Comparison of ENCODE assay signal across 28 cellular contexts in genomic region chr4:119861731-119862130, GRCh38.
DNase-seq lines count a peak whose midpoint lies in the region; ATAC-seq and TF ChIP-seq lines count a peak whose summit lies in the region.
"Had no signal": no experiment of that assay in that cellular context is flagged by ENCODE, and none has a peak within 500 bp of the region (broad histone marks: within the 10 kb centered on the region; RNA-seq: fewer than 3 reads in every experiment).

No MANE protein-coding gene starts in this region.

- no peaks in the 10 kb centered on the region for H3K9me3 ChIP-seq in Caco-2
- no peaks in the 10 kb centered on the region for H3K9me3 ChIP-seq in MG63
- H3K9me3 ChIP-seq: A549, gastrocnemius medialis had no signal

- H3K36me3 Mint-ChIP-seq in Caco-2 (ENCODE audit: insufficient read depth, unreplicated experiment), result no peaks in the 10 kb centered on the region
- H3K36me3 Mint-ChIP-seq: immature natural killer cell; mesothelial cell of epicardium; naive thymus-derived CD8-positive, alpha-beta T cell; T-cell had no signal

- H3K4me3 Mint-ChIP-seq in Caco-2 (ENCODE audit: unreplicated experiment), result peak overlapping the region; percentile 12
- H3K4me3 Mint-ChIP-seq: CD4-positive, alpha-beta T cell; immature natural killer cell; mesothelial cell of epicardium; naive thymus-derived CD8-positive, alpha-beta T cell; T-cell had no signal

- BruUV-seq in Caco-2 (replicated peaks; lab: Mats Ljungman, UMichigan), result no TSS peak

- CTCF ChIA-PET in Caco-2 (lab: Charles Lee), result no interaction called here

- 20 to 32% methylated on average over 3 of the region's 3 CpGs for whole genome bisulfite sequencing in lower leg skin, 2 donors

- no peaks in the 10 kb centered on the region for H3K9me3 Mint-ChIP-seq in Caco-2 (ENCODE audit: unreplicated experiment)
- H3K9me3 Mint-ChIP-seq: CD4-positive, alpha-beta T cell; mesothelial cell of epicardium; naive thymus-derived CD8-positive, alpha-beta T cell; T-cell had no signal

- in situ Hi-C loops in astrocyte of the cerebellum (cut with HindIII; ENCODE audit: low sequenced_read_pairs), result no loop called here

- no peak for ATAC-seq in GM21381 (IDR thresholded peaks at IDR 0.05; ENCODE audit: unreplicated experiment)
- ATAC-seq: A549; esophagus mucosa; gastrocnemius medialis; left ventricle myocardium superior; naive thymus-derived CD8-positive, alpha-beta T cell; T-cell had no signal

- H3K27me3 ChIP-seq in Caco-2 (replicated peaks; ENCODE audit: control insufficient read depth, insufficient read depth, low read length) (no peaks in the 10 kb centered on the region), MG63 (no peaks in the 10 kb centered on the region)
- H3K27me3 ChIP-seq: gastrocnemius medialis had no signal

- POLR2A ChIA-PET in Caco-2 (lab: Charles Lee), result no interaction called here

- DNase-seq in Caco-2 (no peak), M059J (ENCODE audit: low read depth) (peak; percentile 24), astrocyte of the cerebellum (ENCODE audit: low read depth) (peak; percentile 86), kidney tubule cell (ENCODE audit: low spot score) (peak; percentile 9), HuH-7.5 (ENCODE audit: low spot score) (no peak), lower leg skin (ENCODE audit: low spot score in 2 of 2) (no peak), MG63 (no peak)
- DNase-seq: activated CD4-positive, alpha-beta T cell treated with anti-CD3 and anti-CD28 coated beads, Interleukin-2, amount 50 U/mL, for 48 hours; activated naive CD4-positive, alpha-beta T cell treated with Interleukin-2 at 50 U/mL for 16 hours; AML-193; CD4-positive, alpha-beta T cell; cortex of kidney; gastrocnemius medialis; hypothalamus; immature natural killer cell; KG1; left ventricle myocardium superior; naive thymus-derived CD8-positive, alpha-beta T cell; NCI-H1436 treated with DMSO at 0.1 percent for 48 hours; NCI-H510A; occipital lobe; stimulated activated CD4-positive, alpha-beta T cell treated with anti-CD3 and anti-CD28 coated beads, Interleukin-1b, Interleukin-23, amount 100 ng/mL, for 48 hours; T-cell had no signal

- H3K27ac Mint-ChIP-seq in Caco-2 (ENCODE audit: unreplicated experiment), result peak overlapping the region; percentile 13
- H3K27ac Mint-ChIP-seq: CD4-positive, alpha-beta T cell; immature natural killer cell; naive thymus-derived CD8-positive, alpha-beta T cell; T-cell had no signal

- intact Hi-C loops in Caco-2 (cut with micrococcal nuclease; ENCODE audit: unreplicated experiment) (no loop called here), lower leg skin (cut with DNase I; ENCODE audit: low total_unique reads) (no loop called here)

- no peaks in the 10 kb centered on the region for H3K27me3 Mint-ChIP-seq in Caco-2 (ENCODE audit: insufficient read depth, unreplicated experiment)
- H3K27me3 Mint-ChIP-seq: CD4-positive, alpha-beta T cell had no signal

- H3K4me1 ChIP-seq in Caco-2, result peaks cover 24% of the 10 kb centered on the region
- H3K4me1 ChIP-seq: A549 had no signal

- H3K36me3 ChIP-seq in Caco-2 (ENCODE audit: control insufficient read depth, insufficient read depth, low read length) (no peaks in the 10 kb centered on the region), MG63 (no peaks in the 10 kb centered on the region)
- H3K36me3 ChIP-seq: gastrocnemius medialis had no signal

- no peak for TF ChIP-seq POLR2A in lower leg skin (IDR thresholded peaks at IDR 0.05)

- H3K4me3 ChIP-seq in Caco-2 (ENCODE audit: low read depth, low read length) (no peak overlapping the region), astrocyte of the cerebellum (ENCODE audit: low read depth, low read length) (no peak overlapping the region), lower leg skin (ENCODE audit: low read depth, poor library complexity, severe bottlenecking) (no peak overlapping the region), MG63 (no peak overlapping the region)
- H3K4me3 ChIP-seq: A549, gastrocnemius medialis, skin epidermis had no signal

- peaks cover 10% of the 10 kb centered on the region for H3K4me1 Mint-ChIP-seq in Caco-2 (ENCODE audit: low read depth, unreplicated experiment)
- H3K4me1 Mint-ChIP-seq: immature natural killer cell; naive thymus-derived CD8-positive, alpha-beta T cell; T-cell had no signal

- TF ChIP-seq CTCF in Caco-2 (IDR thresholded peaks at IDR 0.05; ENCODE audit: insufficient read depth in 1 of 2, low read depth in 1 of 2, low read length in 1 of 2, severe bottlenecking in 1 of 2, unreplicated experiment in 1 of 2), result no peak
- no peak for TF ChIP-seq CTCF in astrocyte of the cerebellum (IDR thresholded peaks at IDR 0.05; ENCODE audit: low read depth, low read length, missing control alignments)
- no peak for TF ChIP-seq CTCF in lower leg skin (IDR thresholded peaks at IDR 0.05)

Comparison
In these comparisons a context has a peak if more than half of its experiments do, and no peak if none do; other contexts are left out.
1. DNase-seq: peak in M059J (single experiment), astrocyte of the cerebellum (single experiment) and kidney tubule cell (single experiment); none in Caco-2 (0 of 2), HuH-7.5 (single experiment), lower leg skin (0 of 2) and MG63 (single experiment).